ENCODE assay signal across 1 cellular context in genomic region chr2:43193996-43194869, GRCh38.
A peak's percentile ranks its signal among the peaks of the same experiment; 100 is the strongest.
TF ChIP-seq lines count a peak whose summit lies in the region.

No MANE protein-coding gene starts in this region.

TF ChIP-seq in HepG2, 621 proteins besides CTCF, POLR2A, EP300 and RAD21 (continued from another document and continues in another):
- TF ChIP-seq PBX2 (CRISPR knock-in tag; IDR thresholded peaks at IDR 0.05) (0 out of 2 replicates have a peak, but pooled peaks have one; percentile 45), ZSCAN29 (CRISPR knock-in tag; conservative IDR thresholded peaks at IDR 0.05) (no peak; the same call in 1 of the 2 replicates), ZNF800 (CRISPR knock-in tag; IDR thresholded peaks at IDR 0.05) (peak; percentile 89), ZNF101 (CRISPR knock-in tag; IDR thresholded peaks at IDR 0.05; ENCODE audit: borderline replicate concordance, low read depth) (no peak; the same call in 1 of the 2 replicates), MYC (CRISPR knock-in tag; IDR thresholded peaks at IDR 0.05; ENCODE audit: borderline replicate concordance) (peak; percentile 91; the same call in 1 of the 2 replicates), ZNF761 (CRISPR knock-in tag; conservative IDR thresholded peaks at IDR 0.05) (peak; percentile 76; the same call in 1 of the 2 replicates), SIX1 (CRISPR knock-in tag; IDR thresholded peaks at IDR 0.05; ENCODE audit: borderline replicate concordance) (peak; percentile 74; the same call in 1 of the 2 replicates), ZNF850 (CRISPR knock-in tag; conservative IDR thresholded peaks at IDR 0.05) (no peak), MTA1 (CRISPR knock-in tag; IDR thresholded peaks at IDR 0.05; ENCODE audit: borderline replicate concordance) (peak; percentile 96), HIVEP1 (CRISPR knock-in tag; IDR thresholded peaks at IDR 0.05) (peak; percentile 97), AGO1 (IDR thresholded peaks at IDR 0.05; ENCODE audit: low read depth, low read length, poor library complexity, severe bottlenecking) (no peak), AHR (CRISPR knock-in tag; IDR thresholded peaks at IDR 0.05) (peak; percentile 74), ZNF75D (CRISPR knock-in tag; IDR thresholded peaks at IDR 0.05; ENCODE audit: borderline replicate concordance) (no peak), POLR2G (IDR thresholded peaks at IDR 0.05; ENCODE audit: low read depth, low read length) (peak; percentile 93), KLF6 (CRISPR knock-in tag; IDR thresholded peaks at IDR 0.05) (peak; percentile 49; the same call in 1 of the 2 replicates), PATZ1 (CRISPR knock-in tag; IDR thresholded peaks at IDR 0.05) (peak; percentile 100), ARNT (IDR thresholded peaks at IDR 0.05) (no peak), ZSCAN9 (CRISPR knock-in tag; IDR thresholded peaks at IDR 0.05; ENCODE audit: borderline replicate concordance) (0 out of 2 replicates have a peak, but pooled peaks have one; percentile 24), SAP130 (CRISPR knock-in tag; IDR thresholded peaks at IDR 0.05; ENCODE audit: low read depth) (peak; percentile 90), ZNF776 (CRISPR knock-in tag; IDR thresholded peaks at IDR 0.05) (no peak), MAX (IDR thresholded peaks at IDR 0.05) (peak; percentile 86)
- TF ChIP-seq, protein P1, sequence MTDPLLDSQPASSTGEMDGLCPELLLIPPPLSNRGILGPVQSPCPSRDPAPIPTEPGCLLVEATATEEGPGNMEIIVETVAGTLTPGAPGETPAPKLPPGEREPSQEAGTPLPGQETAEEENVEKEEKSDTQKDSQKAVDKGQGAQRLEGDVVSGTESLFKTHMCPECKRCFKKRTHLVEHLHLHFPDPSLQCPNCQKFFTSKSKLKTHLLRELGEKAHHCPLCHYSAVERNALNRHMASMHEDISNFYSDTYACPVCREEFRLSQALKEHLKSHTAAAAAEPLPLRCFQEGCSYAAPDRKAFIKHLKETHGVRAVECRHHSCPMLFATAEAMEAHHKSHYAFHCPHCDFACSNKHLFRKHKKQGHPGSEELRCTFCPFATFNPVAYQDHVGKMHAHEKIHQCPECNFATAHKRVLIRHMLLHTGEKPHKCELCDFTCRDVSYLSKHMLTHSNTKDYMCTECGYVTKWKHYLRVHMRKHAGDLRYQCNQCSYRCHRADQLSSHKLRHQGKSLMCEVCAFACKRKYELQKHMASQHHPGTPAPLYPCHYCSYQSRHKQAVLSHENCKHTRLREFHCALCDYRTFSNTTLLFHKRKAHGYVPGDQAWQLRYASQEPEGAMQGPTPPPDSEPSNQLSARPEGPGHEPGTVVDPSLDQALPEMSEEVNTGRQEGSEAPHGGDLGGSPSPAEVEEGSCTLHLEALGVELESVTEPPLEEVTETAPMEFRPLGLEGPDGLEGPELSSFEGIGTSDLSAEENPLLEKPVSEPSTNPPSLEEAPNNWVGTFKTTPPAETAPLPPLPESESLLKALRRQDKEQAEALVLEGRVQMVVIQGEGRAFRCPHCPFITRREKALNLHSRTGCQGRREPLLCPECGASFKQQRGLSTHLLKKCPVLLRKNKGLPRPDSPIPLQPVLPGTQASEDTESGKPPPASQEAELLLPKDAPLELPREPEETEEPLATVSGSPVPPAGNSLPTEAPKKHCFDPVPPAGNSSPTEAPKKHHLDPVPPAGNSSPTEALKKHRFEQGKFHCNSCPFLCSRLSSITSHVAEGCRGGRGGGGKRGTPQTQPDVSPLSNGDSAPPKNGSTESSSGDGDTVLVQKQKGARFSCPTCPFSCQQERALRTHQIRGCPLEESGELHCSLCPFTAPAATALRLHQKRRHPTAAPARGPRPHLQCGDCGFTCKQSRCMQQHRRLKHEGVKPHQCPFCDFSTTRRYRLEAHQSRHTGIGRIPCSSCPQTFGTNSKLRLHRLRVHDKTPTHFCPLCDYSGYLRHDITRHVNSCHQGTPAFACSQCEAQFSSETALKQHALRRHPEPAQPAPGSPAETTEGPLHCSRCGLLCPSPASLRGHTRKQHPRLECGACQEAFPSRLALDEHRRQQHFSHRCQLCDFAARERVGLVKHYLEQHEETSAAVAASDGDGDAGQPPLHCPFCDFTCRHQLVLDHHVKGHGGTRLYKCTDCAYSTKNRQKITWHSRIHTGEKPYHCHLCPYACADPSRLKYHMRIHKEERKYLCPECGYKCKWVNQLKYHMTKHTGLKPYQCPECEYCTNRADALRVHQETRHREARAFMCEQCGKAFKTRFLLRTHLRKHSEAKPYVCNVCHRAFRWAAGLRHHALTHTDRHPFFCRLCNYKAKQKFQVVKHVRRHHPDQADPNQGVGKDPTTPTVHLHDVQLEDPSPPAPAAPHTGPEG (CRISPR knock-in tag; IDR thresholded peaks at IDR 0.05) = peak; percentile 46; the same call in 1 of the 2 replicates
- TF ChIP-seq, protein P2, sequence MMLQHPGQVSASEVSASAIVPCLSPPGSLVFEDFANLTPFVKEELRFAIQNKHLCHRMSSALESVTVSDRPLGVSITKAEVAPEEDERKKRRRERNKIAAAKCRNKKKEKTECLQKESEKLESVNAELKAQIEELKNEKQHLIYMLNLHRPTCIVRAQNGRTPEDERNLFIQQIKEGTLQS (CRISPR knock-in tag; IDR thresholded peaks at IDR 0.05) = 0 out of 2 replicates have a peak, but pooled peaks have one; percentile 18
- TF ChIP-seq, protein P3, sequence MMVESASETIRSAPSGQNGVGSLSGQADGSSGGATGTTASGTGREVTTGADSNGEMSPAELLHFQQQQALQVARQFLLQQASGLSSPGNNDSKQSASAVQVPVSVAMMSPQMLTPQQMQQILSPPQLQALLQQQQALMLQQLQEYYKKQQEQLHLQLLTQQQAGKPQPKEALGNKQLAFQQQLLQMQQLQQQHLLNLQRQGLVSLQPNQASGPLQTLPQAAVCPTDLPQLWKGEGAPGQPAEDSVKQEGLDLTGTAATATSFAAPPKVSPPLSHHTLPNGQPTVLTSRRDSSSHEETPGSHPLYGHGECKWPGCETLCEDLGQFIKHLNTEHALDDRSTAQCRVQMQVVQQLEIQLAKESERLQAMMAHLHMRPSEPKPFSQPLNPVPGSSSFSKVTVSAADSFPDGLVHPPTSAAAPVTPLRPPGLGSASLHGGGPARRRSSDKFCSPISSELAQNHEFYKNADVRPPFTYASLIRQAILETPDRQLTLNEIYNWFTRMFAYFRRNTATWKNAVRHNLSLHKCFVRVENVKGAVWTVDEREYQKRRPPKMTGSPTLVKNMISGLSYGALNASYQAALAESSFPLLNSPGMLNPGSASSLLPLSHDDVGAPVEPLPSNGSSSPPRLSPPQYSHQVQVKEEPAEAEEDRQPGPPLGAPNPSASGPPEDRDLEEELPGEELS (CRISPR knock-in tag; IDR thresholded peaks at IDR 0.05) = peak; percentile 96
- TF ChIP-seq, protein P4, sequence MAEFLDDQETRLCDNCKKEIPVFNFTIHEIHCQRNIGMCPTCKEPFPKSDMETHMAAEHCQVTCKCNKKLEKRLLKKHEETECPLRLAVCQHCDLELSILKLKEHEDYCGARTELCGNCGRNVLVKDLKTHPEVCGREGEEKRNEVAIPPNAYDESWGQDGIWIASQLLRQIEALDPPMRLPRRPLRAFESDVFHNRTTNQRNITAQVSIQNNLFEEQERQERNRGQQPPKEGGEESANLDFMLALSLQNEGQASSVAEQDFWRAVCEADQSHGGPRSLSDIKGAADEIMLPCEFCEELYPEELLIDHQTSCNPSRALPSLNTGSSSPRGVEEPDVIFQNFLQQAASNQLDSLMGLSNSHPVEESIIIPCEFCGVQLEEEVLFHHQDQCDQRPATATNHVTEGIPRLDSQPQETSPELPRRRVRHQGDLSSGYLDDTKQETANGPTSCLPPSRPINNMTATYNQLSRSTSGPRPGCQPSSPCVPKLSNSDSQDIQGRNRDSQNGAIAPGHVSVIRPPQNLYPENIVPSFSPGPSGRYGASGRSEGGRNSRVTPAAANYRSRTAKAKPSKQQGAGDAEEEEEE (CRISPR knock-in tag; IDR thresholded peaks at IDR 0.05; ENCODE audit: borderline replicate concordance) = peak; percentile 80; the same call in 1 of the 2 replicates
- TF ChIP-seq, protein P5, sequence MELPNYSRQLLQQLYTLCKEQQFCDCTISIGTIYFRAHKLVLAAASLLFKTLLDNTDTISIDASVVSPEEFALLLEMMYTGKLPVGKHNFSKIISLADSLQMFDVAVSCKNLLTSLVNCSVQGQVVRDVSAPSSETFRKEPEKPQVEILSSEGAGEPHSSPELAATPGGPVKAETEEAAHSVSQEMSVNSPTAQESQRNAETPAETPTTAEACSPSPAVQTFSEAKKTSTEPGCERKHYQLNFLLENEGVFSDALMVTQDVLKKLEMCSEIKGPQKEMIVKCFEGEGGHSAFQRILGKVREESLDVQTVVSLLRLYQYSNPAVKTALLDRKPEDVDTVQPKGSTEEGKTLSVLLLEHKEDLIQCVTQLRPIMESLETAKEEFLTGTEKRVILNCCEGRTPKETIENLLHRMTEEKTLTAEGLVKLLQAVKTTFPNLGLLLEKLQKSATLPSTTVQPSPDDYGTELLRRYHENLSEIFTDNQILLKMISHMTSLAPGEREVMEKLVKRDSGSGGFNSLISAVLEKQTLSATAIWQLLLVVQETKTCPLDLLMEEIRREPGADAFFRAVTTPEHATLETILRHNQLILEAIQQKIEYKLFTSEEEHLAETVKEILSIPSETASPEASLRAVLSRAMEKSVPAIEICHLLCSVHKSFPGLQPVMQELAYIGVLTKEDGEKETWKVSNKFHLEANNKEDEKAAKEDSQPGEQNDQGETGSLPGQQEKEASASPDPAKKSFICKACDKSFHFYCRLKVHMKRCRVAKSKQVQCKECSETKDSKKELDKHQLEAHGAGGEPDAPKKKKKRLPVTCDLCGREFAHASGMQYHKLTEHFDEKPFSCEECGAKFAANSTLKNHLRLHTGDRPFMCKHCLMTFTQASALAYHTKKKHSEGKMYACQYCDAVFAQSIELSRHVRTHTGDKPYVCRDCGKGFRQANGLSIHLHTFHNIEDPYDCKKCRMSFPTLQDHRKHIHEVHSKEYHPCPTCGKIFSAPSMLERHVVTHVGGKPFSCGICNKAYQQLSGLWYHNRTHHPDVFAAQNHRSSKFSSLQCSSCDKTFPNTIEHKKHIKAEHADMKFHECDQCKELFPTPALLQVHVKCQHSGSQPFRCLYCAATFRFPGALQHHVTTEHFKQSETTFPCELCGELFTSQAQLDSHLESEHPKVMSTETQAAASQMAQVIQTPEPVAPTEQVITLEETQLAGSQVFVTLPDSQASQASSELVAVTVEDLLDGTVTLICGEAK (IDR thresholded peaks at IDR 0.05) = no peak; the same call in 1 of the 2 replicates
- TF ChIP-seq, protein P5 (CRISPR knock-in tag; IDR thresholded peaks at IDR 0.05) = no peak
